ENCODE assay signal across 8 cellular contexts in genomic region chr5:149561848-149562247, GRCh38. TPM values are rescaled to one million over a fixed set of nuclear protein-coding genes. Genes with fewer than 3 reads are reported as not detected.
DNase-seq lines count a peak whose midpoint lies in the region; ATAC-seq, FAIRE-seq and TF ChIP-seq lines count a peak whose summit lies in the region.

No MANE protein-coding gene starts in this region.

- no peaks in the 10 kb centered on the region for H3K27me3 Mint-ChIP-seq in T-helper 1 cell treated with Interleukin-12 subunit alpha and Interleukin-12 subunit beta and Interleukin-4 antibody, amounts not matched to agents 30 μg/mL and 1 μg/mL, for 36 hours (ENCODE audit: low read depth)
- no peaks in the 10 kb centered on the region for H3K27me3 Mint-ChIP-seq in natural killer cell (ENCODE audit: low read depth in 2 of 2)

- ATAC-seq in psoas muscle (peak; percentile 92 to 96 (median 94)), natural killer cell (no peak)

- H3K27ac ChIP-seq in SJSA1 (peak overlapping the region; percentile 98), psoas muscle (peak overlapping the region; percentile 83)

- H3K4me3 Mint-ChIP-seq in T-helper 1 cell treated with Interleukin-12 subunit alpha and Interleukin-12 subunit beta and Interleukin-4 antibody, amounts not matched to agents 30 μg/mL and 1 μg/mL, for 36 hours: no peak overlapping the region
- no peak overlapping the region for H3K4me3 Mint-ChIP-seq in natural killer cell

- no peaks in the 10 kb centered on the region for H3K9me3 ChIP-seq in SJSA1 (replicated peaks)
- no peaks in the 10 kb centered on the region for H3K9me3 ChIP-seq in psoas muscle

- H3K4me3 ChIP-seq in SJSA1: no peak overlapping the region
- H3K4me3 ChIP-seq in psoas muscle: peak overlapping the region; percentile 30

- intact Hi-C loops in psoas muscle (cut with DNase I) (loop anchor here in 1 of 2 donors (5.0 kb wide), 2 partner anchors 120 to 180 kb away; no protein-coding TSS in a partner anchor), natural killer cell (cut with micrococcal nuclease) (loop anchor here (5.0 kb wide), 1 partner anchor 420 kb away; the partner anchor contains the start of gene ABLIM3)

- H3K4me1 ChIP-seq in SJSA1 (replicated peaks): peaks cover 43% of the 10 kb centered on the region
- H3K4me1 ChIP-seq in psoas muscle: peaks cover 31% of the 10 kb centered on the region

- no peak for TF ChIP-seq POLR2A in GM12891 (IDR thresholded peaks at IDR 0.05; ENCODE audit: low read depth, low read length)

- H3K27ac Mint-ChIP-seq in T-helper 1 cell treated with Interleukin-12 subunit alpha and Interleukin-12 subunit beta and Interleukin-4 antibody, amounts not matched to agents 30 μg/mL and 1 μg/mL, for 36 hours: peak overlapping the region; percentile 27
- H3K27ac Mint-ChIP-seq in natural killer cell: no peak overlapping the region

- no peaks in the 10 kb centered on the region for H3K36me3 ChIP-seq in SJSA1
- no peaks in the 10 kb centered on the region for H3K36me3 ChIP-seq in psoas muscle (ENCODE audit: insufficient read depth in 1 of 2, low read depth in 1 of 2)

- no peak for DNase-seq in T-helper 1 cell
- DNase-seq in SJSA1 (ENCODE audit: low read depth in 1 of 2, low spot score in 2 of 2): peak; percentile 82 to 94
- peak; percentile 95 for DNase-seq in fibroblast of the conjunctiva (ENCODE audit: low read depth)
- DNase-seq in psoas muscle: no peak
- DNase-seq in natural killer cell: no peak
- no peak for DNase-seq in GM12891 (ENCODE audit: insufficient read length, low spot score)
- no peak for DNase-seq in activated CD8-positive, alpha-beta memory T cell treated with anti-CD3 and anti-CD28 coated beads for 24 hours

- no peaks in the 10 kb centered on the region for H3K9me3 Mint-ChIP-seq in T-helper 1 cell treated with Interleukin-12 subunit alpha and Interleukin-12 subunit beta and Interleukin-4 antibody, amounts not matched to agents 30 μg/mL and 1 μg/mL, for 36 hours
- H3K9me3 Mint-ChIP-seq in natural killer cell: no peaks in the 10 kb centered on the region

- TF ChIP-seq CTCF in psoas muscle (IDR thresholded peaks at IDR 0.05) (no peak), natural killer cell (IDR thresholded peaks at IDR 0.05) (no peak)

- 33 to 46% (median 41%) methylated on average over 2 of the region's 2 CpGs for WGBS in psoas muscle, 3 donors

- no peaks in the 10 kb centered on the region for H3K36me3 Mint-ChIP-seq in T-helper 1 cell treated with Interleukin-12 subunit alpha and Interleukin-12 subunit beta and Interleukin-4 antibody, amounts not matched to agents 30 μg/mL and 1 μg/mL, for 36 hours (ENCODE audit: low read depth)
- no peaks in the 10 kb centered on the region for H3K36me3 Mint-ChIP-seq in natural killer cell

- peaks cover 15% of the 10 kb centered on the region for H3K4me1 Mint-ChIP-seq in T-helper 1 cell treated with Interleukin-12 subunit alpha and Interleukin-12 subunit beta and Interleukin-4 antibody, amounts not matched to agents 30 μg/mL and 1 μg/mL, for 36 hours (ENCODE audit: low read depth)
- H3K4me1 Mint-ChIP-seq in natural killer cell: no peaks in the 10 kb centered on the region

- no peak for FAIRE-seq in GM12891 (lab: Jason Lieb, UNC)

- H3K27me3 ChIP-seq in SJSA1 (replicated peaks) (no peaks in the 10 kb centered on the region), psoas muscle (ENCODE audit: insufficient read depth in 3 of 3, low read length in 2 of 3) (no peaks in the 10 kb centered on the region)

TF ChIP-seq in GM12891, 5 proteins besides CTCF, POLR2A, EP300 and RAD21:
- TF ChIP-seq POLR2AphosphoS5 (IDR thresholded peaks at IDR 0.05; ENCODE audit: low read depth, low read length): no peak
- no peak for TF ChIP-seq POU2F2 (IDR thresholded peaks at IDR 0.05; ENCODE audit: low read depth, low read length)
- TF ChIP-seq TAF1 (IDR thresholded peaks at IDR 0.05; ENCODE audit: low read depth, low read length): no peak
- no peak for TF ChIP-seq PAX5 (IDR thresholded peaks at IDR 0.05; ENCODE audit: insufficient read depth, low read length, severe bottlenecking)
- no peak for TF ChIP-seq SPI1 (IDR thresholded peaks at IDR 0.05; ENCODE audit: low read depth, low read length)

RNA-seq across cellular contexts. Expression of gene CSNK1A1, which starts 10.6 kb away (rescaled TPM):
- total RNA-seq in SJSA1 (2014; rRNA removed; shearing (Covaris generic)): 311 and 438 TPM in 2 replicates
- 100 to 1,000 TPM; 139 to 394 (median 224) TPM for total RNA-seq in psoas muscle
- polyA plus RNA-seq in psoas muscle: 100 to 1,000 TPM in 2 of 3 donors, 10 to 100 TPM in 1; 73.6 to 201 (median 142) TPM
- total RNA-seq in natural killer cell: 100 to 1,000 TPM; 183 to 209 (median 206) TPM
- polyA plus RNA-seq in GM12891 (2012; ENCODE audit: low read depth, missing spikeins): 64.7 TPM

RNA-seq across cellular contexts. Expression of gene ARHGEF37, which starts 19.4 kb away (rescaled TPM):
- total RNA-seq in SJSA1 (2014; rRNA removed; shearing (Covaris generic)): 0.25 and 0.32 TPM in 2 replicates
- total RNA-seq in psoas muscle: 10 to 100 TPM in 3 of 4 donors, 1 to 10 TPM in 1; 9.0 to 29.3 (median 18.7) TPM
- 10 to 100 TPM in 2 of 3 donors, 1 to 10 TPM in 1; 2.3 to 13.4 (median 13.0) TPM for polyA plus RNA-seq in psoas muscle
- 1 to 10 TPM in 1 of 3 donors, under 1 TPM in 1, not detected in 1; 0.61 to 2.6 TPM for total RNA-seq in natural killer cell
- 0.09 TPM for polyA plus RNA-seq in GM12891 (2012; ENCODE audit: low read depth, missing spikeins)

Comparison
In these comparisons a context has a peak if more than half of its experiments do, and no peak if none do; other contexts are left out.
1. DNase-seq: peak in SJSA1 (2 of 2) and fibroblast of the conjunctiva (single experiment); none in T-helper 1 cell (0 of 5), psoas muscle (0 of 2), natural killer cell (single experiment), GM12891 (single experiment) and activated CD8-positive, alpha-beta memory T cell treated with anti-CD3 and anti-CD28 coated beads for 24 hours (single experiment).
2. ATAC-seq: peak in psoas muscle (4 of 4); none in natural killer cell (0 of 3).